ENCODE assay signal across 8 cellular contexts in genomic region chrX:155094468-155095061, GRCh38. TPM values are rescaled to one million over a fixed set of nuclear protein-coding genes. Genes with fewer than 3 reads are reported as not detected.
DNase-seq lines count a peak whose midpoint lies in the region; ATAC-seq and TF ChIP-seq lines count a peak whose summit lies in the region.

No MANE protein-coding gene starts in this region.

- CTCF ChIA-PET in BJ (lab: Yijun Ruan, JAX) (interaction anchor here (0.7 to 1.8 kb wide), 8 partner anchors 9 to 125 kb away, joined by 3 to 5 read pairs (median 4); partner anchors contain the start of gene BRCC3), GM10248 (lab: Yijun Ruan, JAX) (interaction anchor here (0.7 to 2.9 kb wide), 9 partner anchors 8 to 122 kb away, joined by 3 to 16 read pairs (median 3); partner anchors contain the start of gene VBP1)

- POLR2A ChIA-PET in BJ (lab: Charles Lee) (no interaction called here), GM10248 (lab: Yijun Ruan, JAX) (no interaction called here)

- DNase-seq in BJ (ENCODE audit: low read depth) (no peak), GM10248 (ENCODE audit: extremely low spot score) (no peak), Kasumi-1 (lab: John Stamatoyannopoulos, UW) (peak; percentile 20 to 43), germinal center (ENCODE audit: low spot score) (peak; percentile 12), superior temporal gyrus (ENCODE audit: extremely low spot score) (peak; percentile 42), T-helper 9 cell (no peak)

- no peaks in the 10 kb centered on the region for H3K27me3 ChIP-seq in BJ (ENCODE audit: control insufficient read depth, insufficient read depth, low read length)

- H3K4me3 ChIP-seq in BJ (ENCODE audit: low read depth, low read length) (no peak overlapping the region), WI38 (ENCODE audit: low read depth, low read length) (no peak overlapping the region)

- no peaks in the 10 kb centered on the region for H3K36me3 ChIP-seq in BJ (ENCODE audit: control insufficient read depth, insufficient read depth, low read length)

- ATAC-seq in HG02870 (IDR thresholded peaks at IDR 0.05; ENCODE audit: unreplicated experiment): no peak

- TF ChIP-seq CTCF in BJ (IDR thresholded peaks at IDR 0.05; ENCODE audit: insufficient read depth, low read depth, low read length) (peak; percentile 61), GM10248 (IDR thresholded peaks at IDR 0.05; ENCODE audit: control extremely low read depth, extremely low read depth, low read depth, missing control alignments) (peak; percentile 29), WI38 (IDR thresholded peaks at IDR 0.05; ENCODE audit: low read depth, low read length) (peak; percentile 38; the same call in 1 of the 2 replicates)

RNA-seq across cellular contexts. Expression of gene BRCC3, which starts 23.3 kb away (rescaled TPM):
- polyA plus RNA-seq in BJ (2011; rRNA removed): 11.6 and 16.1 TPM in 2 replicates
- polyA minus RNA-seq in BJ (2011; rRNA and poly(A)+ RNA removed): 8.5 and 8.7 TPM in 2 replicates

RNA-seq across cellular contexts. Expression of gene CMC4, which starts 23.6 kb away (rescaled TPM):
- polyA plus RNA-seq in BJ (2011; rRNA removed): 10.0 and 13.4 TPM in 2 replicates
- polyA minus RNA-seq in BJ (2011; rRNA and poly(A)+ RNA removed): 0.93 and 1.2 TPM in 2 replicates

RNA-seq across cellular contexts. Expression of gene MTCP1, which starts 23.6 kb away (rescaled TPM):
- 1.2 and 5.4 TPM in 2 replicates for polyA plus RNA-seq in BJ (2011; rRNA removed)
- polyA minus RNA-seq in BJ (2011; rRNA and poly(A)+ RNA removed): 0.81 and 1.7 TPM in 2 replicates

Comparison
In these comparisons a context has a peak if more than half of its experiments do, and no peak if none do; other contexts are left out.
1. DNase-seq: peak in Kasumi-1 (2 of 2), germinal center (single experiment) and superior temporal gyrus (single experiment); none in BJ (single experiment), GM10248 (single experiment) and T-helper 9 cell (single experiment).
2. Peak in every context shown above with its lines, with median percentiles within 50 percentile points of each other: CTCF ChIP-seq.